ENCODE assay signal across 8 cellular contexts in the genomic region with DNA sequence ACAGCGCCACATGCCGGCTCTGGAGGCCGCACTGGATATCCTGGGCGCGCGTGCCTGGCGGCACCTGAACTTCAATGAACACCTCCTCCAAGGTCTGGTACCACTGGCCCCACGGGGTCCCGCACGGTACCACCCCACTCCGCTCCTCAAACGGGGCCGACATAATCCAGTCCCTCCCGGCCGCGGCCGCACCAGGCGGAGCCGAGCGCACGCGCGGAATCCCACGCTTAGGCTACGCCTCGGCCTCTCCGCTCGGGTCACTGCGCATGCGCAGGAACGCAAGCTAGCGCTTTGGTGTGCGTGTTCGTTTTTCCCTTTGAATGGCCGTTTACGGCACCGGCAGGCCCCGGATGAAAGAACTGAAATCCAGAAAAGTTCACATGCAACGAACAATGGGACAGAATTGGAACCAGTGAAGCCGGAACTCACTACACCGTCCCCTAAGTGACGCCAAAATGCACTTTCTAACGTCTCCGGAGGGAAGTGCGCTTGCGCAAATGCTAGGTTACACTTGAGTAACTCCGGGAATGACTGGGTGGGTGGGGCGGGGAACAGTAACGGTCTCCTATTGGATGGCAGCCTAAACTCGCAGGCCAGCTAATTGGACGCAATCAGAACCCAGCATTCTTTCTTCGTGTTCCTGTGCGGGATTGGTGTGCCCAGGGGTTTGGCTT. TPM values are rescaled to one million over a fixed set of nuclear protein-coding genes. Genes with fewer than 3 reads are reported as not detected.
A peak's percentile ranks its signal among the peaks of the same experiment; 100 is the strongest.
DNase-seq lines count a peak whose midpoint lies in the region; ATAC-seq and TF ChIP-seq lines count a peak whose summit lies in the region.

Gene NUDCD2 (minus strand): TSS at position 215 of the 674 bp plus-strand sequence. CDS start 52 bp downstream, at position 163.

- CTCF ChIA-PET in Panc1 (lab: Charles Lee): no interaction called here

- peaks cover 22% of the 10 kb centered on the region for H3K36me3 ChIP-seq in Panc1 (ENCODE audit: control insufficient read depth, insufficient read depth, low read length)
- H3K36me3 ChIP-seq in esophagus muscularis mucosa: peaks cover 4 to 13% (median 9%) of the 10 kb centered on the region in 4 donors
- H3K36me3 ChIP-seq in muscle layer of duodenum (ENCODE audit: control insufficient read depth in 1 of 2, insufficient read depth in 2 of 2, low read length in 2 of 2): peaks cover 4 to 17% of the 10 kb centered on the region in 2 donors

- TF ChIP-seq EP300 in esophagus muscularis mucosa (IDR thresholded peaks at IDR 0.05): no peak

- no peaks in the 10 kb centered on the region for H3K27me3 ChIP-seq in Panc1 (ENCODE audit: control insufficient read depth, insufficient read depth, low read length)
- H3K27me3 ChIP-seq in esophagus muscularis mucosa: no peaks in the 10 kb centered on the region
- H3K27me3 ChIP-seq in muscle layer of duodenum (ENCODE audit: low read depth, low read length): no peaks in the 10 kb centered on the region

- POLR2A ChIA-PET in Panc1 (lab: Charles Lee): interaction anchor here (0.6 to 2.8 kb wide), 8 partner anchors 15 to 52 kb away, joined by 4 to 24 read pairs (median 8); partner anchors contain the start of gene MAT2B

- BruUV-seq in Panc1 (replicated peaks; lab: Mats Ljungman, UMichigan): no TSS peak

- H3K4me1 ChIP-seq in Panc1 (ENCODE audit: control insufficient read depth, insufficient read depth, low read length) (peaks cover 19% of the 10 kb centered on the region; the same call in 1 of the 2 replicates), esophagus muscularis mucosa (peaks cover 18 to 36% (median 32%) of the 10 kb centered on the region in 4 donors), muscle layer of duodenum (ENCODE audit: control insufficient read depth in 1 of 2, insufficient read depth in 2 of 2, low read length in 2 of 2) (peaks cover 5 to 25% of the 10 kb centered on the region in 2 donors)

- H3K4me3 ChIP-seq in Panc1 (ENCODE audit: low read depth in 2 of 2, low read length in 2 of 2) (peak within 1 kb of the TSS; percentile 88 to 98), esophagus muscularis mucosa (peak within 1 kb of the TSS; percentile 78 to 87 (median 84)), muscle layer of duodenum (ENCODE audit: low read depth in 1 of 2, low read length in 2 of 2) (peak within 1 kb of the TSS; percentile 77 to 84)

- peak within 1 kb of the TSS; percentile 99 for H3K27ac ChIP-seq in Panc1 (ENCODE audit: low read length)
- peak within 1 kb of the TSS; percentile 92 to 98 (median 96) for H3K27ac ChIP-seq in esophagus muscularis mucosa (replicated peaks in 1 of 4)
- peak within 1 kb of the TSS; percentile 99 for H3K27ac ChIP-seq in muscle layer of duodenum (ENCODE audit: low read length)

- peak; percentile 72 for DNase-seq in DMS79 treated with DMSO at 0.1 percent for 48 hours (lab: John Stamatoyannopoulos, UW)
- peak; percentile 79 for DNase-seq in KG1 (lab: John Stamatoyannopoulos, UW)
- DNase-seq in Panc1 (ENCODE audit: low read depth, low spot score): peak; percentile 98
- DNase-seq in activated T-cell treated with anti-CD3 and anti-CD28 coated beads, Interleukin-2, amount 50 U/mL, for 48 hours: peak; percentile 95 to 97
- peak; percentile 99 for DNase-seq in esophagus muscularis mucosa (ENCODE audit: extremely low spot score)
- DNase-seq in stimulated activated CD8-positive, alpha-beta memory T cell treated with anti-CD3 and anti-CD28 coated beads, Interleukin-7, amount 100 ng/mL, for 4 hours (ENCODE audit: low read depth in 2 of 2): peak; percentile 90 to 92

- in situ Hi-C loops in Panc1 (cut with HindIII; ENCODE audit: low pct_unique_long_range_greater_than_20kb, low sequenced_read_pairs): no loop called here

- peak; percentile 64 for TF ChIP-seq POLR2A in esophagus muscularis mucosa (IDR thresholded peaks at IDR 0.05; ENCODE audit: low read depth)

- H3K9me3 ChIP-seq in Panc1 (ENCODE audit: control insufficient read depth, insufficient read depth, low read depth, low read length): no peaks in the 10 kb centered on the region
- H3K9me3 ChIP-seq in esophagus muscularis mucosa: no peaks in the 10 kb centered on the region
- H3K9me3 ChIP-seq in muscle layer of duodenum (ENCODE audit: control insufficient read depth in 1 of 2, low read length in 2 of 2): no peaks in the 10 kb centered on the region

- ATAC-seq in GM21723 (IDR thresholded peaks at IDR 0.05; ENCODE audit: unreplicated experiment) (peak; percentile 80), Panc1 (peak; percentile 92)

- WGBS in esophagus muscularis mucosa: 0% methylated on average over 34 of the region's 53 CpGs

- TF ChIP-seq CTCF in Panc1 (IDR thresholded peaks at IDR 0.05): no peak; the same call in 1 of the 2 replicates
- peak; percentile 26 to 28 (median 28) for TF ChIP-seq CTCF in esophagus muscularis mucosa (IDR thresholded peaks at IDR 0.05)

- intact Hi-C loops in Panc1 (cut with micrococcal nuclease; ENCODE audit: unreplicated experiment) (no loop called here), esophagus muscularis mucosa (cut with DNase I) (loop anchor here (5.0 kb wide), 1 partner anchor 42 kb away; no protein-coding TSS in a partner anchor)

RNA-seq across cellular contexts. Expression of gene NUDCD2, which starts in this region (rescaled TPM):
- 58.6 TPM for total RNA-seq in Panc1 (2021; ENCODE audit: unreplicated experiment)
- polyA plus RNA-seq in Panc1 (2012; ENCODE audit: insufficient read length): 57.1 TPM
- 10 to 100 TPM in 1 of 4 donors, 1 to 10 TPM in 3; 7.6 to 12.5 (median 9.7) TPM for total RNA-seq in esophagus muscularis mucosa

Comparison
In these comparisons a context has a peak if more than half of its experiments do, and no peak if none do; other contexts are left out.
1. Peak in every context shown above with its lines: DNase-seq, ATAC-seq, H3K4me3 ChIP-seq and H3K27ac ChIP-seq.